Comparison of ENCODE assay signal across 7 cellular contexts in the genomic region with DNA sequence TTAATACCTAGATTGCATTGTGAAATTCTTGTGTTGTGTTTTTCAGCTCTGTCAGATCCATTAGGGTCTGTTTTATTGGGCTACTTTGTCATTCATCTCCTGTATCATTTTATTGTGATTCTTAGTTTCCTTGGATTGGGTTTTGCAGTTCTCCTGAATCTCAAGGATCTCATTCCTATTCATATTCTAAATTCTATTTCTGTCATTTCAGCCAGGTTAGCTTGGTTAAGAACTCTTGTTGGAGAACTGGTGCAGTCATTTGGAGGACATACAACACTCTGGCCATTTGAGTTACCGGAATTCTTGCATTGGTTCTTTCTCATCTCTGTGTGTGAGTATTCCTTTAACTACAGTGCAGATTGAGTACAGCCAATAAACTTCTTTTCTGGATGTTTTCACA.
"Had no signal": no experiment of that assay in that cellular context is flagged by ENCODE, and none has a peak within 500 bp of the region (broad histone marks: within the 10 kb centered on the region; RNA-seq: fewer than 3 reads in every experiment).

No MANE protein-coding gene starts in this region.

- H3K27ac ChIP-seq: HL-60, KMS-11 had no signal

- ATAC-seq: HepG2, K562 had no signal

- H3K4me3 ChIP-seq: K562 had no signal

- DNase-seq: IMR-90, KBM-7, KG1 had no signal
